Comparison of ENCODE assay signal across 18 cellular contexts in genomic region chr19:31096047-31096446, GRCh38.
"Had no signal": no experiment of that assay in that cellular context is flagged by ENCODE, and none has a peak within 500 bp of the region (broad histone marks: within the 10 kb centered on the region; RNA-seq: fewer than 3 reads in every experiment).

No MANE protein-coding gene starts in this region.

- H3K27me3 ChIP-seq: breast epithelium, upper lobe of left lung had no signal

- H3K4me1 ChIP-seq: breast epithelium, lower lobe of right lung, prostate gland, upper lobe of left lung had no signal

- DNase-seq: activated CD4-positive, alpha-beta T cell treated with anti-CD3 and anti-CD28 coated beads, Interleukin-2, amount 50 U/mL, for 4 hours; activated CD4-positive, CD25-positive, alpha-beta regulatory T cell treated with anti-CD3 and anti-CD28 coated beads, Interleukin-2, amount 50 U/mL, for 72 hours; activated CD8-positive, alpha-beta memory T cell treated with anti-CD3 and anti-CD28 coated beads, Interleukin-2, amount 10 ng/mL, durations not matched to agents 7 days and 5 days; activated effector memory CD4-positive, alpha-beta T cell treated with anti-CD3 and anti-CD28 coated beads, Interleukin-2, amount 50 U/mL, for 16 hours; activated naive CD8-positive, alpha-beta T cell treated with anti-CD3 and anti-CD28 coated beads for 36 hours; activated T-cell treated with anti-CD3 and anti-CD28 coated beads, Interleukin-2, amount 50 U/mL, for 24 hours; anterior cingulate cortex; lower lobe of right lung; natural killer cell; stimulated activated CD4-positive, alpha-beta T cell treated with anti-CD3 and anti-CD28 coated beads, Interleukin-4, amount 100 ng/mL, for 1 hour; stimulated activated CD8-positive, alpha-beta memory T cell treated with anti-CD3 and anti-CD28 coated beads, Interleukin-4, amount 100 ng/mL, for 48 hours; SW 1271 had no signal

- H3K27ac ChIP-seq: breast epithelium, lower lobe of right lung, prostate gland, upper lobe of left lung had no signal

- FAIRE-seq: colon, endothelial cell of umbilical vein, frontal cortex had no signal

- ATAC-seq: activated CD8-positive, alpha-beta memory T cell treated with anti-CD3 and anti-CD28 coated beads, Interleukin-2, amount 10 ng/mL, durations not matched to agents 7 days and 5 days; lower lobe of right lung had no signal

- H3K9me3 ChIP-seq: breast epithelium, lower lobe of right lung, prostate gland, upper lobe of left lung had no signal

- H3K4me3 ChIP-seq: breast epithelium, lower lobe of right lung, prostate gland, upper lobe of left lung had no signal

- H3K36me3 ChIP-seq: breast epithelium, lower lobe of right lung, prostate gland, upper lobe of left lung had no signal
